15 cellular contexts compared by ENCODE assay signal in genomic region chr3:79255696-79256095, GRCh38.
"Had no signal": no experiment of that assay in that cellular context is flagged by ENCODE, and none has a peak within 500 bp of the region (broad histone marks: within the 10 kb centered on the region; RNA-seq: fewer than 3 reads in every experiment).

No MANE protein-coding gene starts in this region.

- H3K27me3 ChIP-seq: left lung, pancreas, thyroid gland had no signal

- H3K27ac ChIP-seq: left lung, pancreas, thyroid gland had no signal

- DNase-seq: activated CD4-positive, alpha-beta T cell treated with anti-CD3 and anti-CD28 coated beads, Interleukin-2, amount 10 ng/mL, durations not matched to agents 24 days and 14 days; activated CD4-positive, CD25-positive, alpha-beta regulatory T cell; activated CD8-positive, alpha-beta memory T cell treated with anti-CD3 and anti-CD28 coated beads, Interleukin-2, amount 50 U/mL, for 4 hours; activated CD8-positive, alpha-beta T cell treated with anti-CD3 and anti-CD28 coated beads, Interleukin-2, amount 10 ng/mL, durations not matched to agents 7 days and 5 days; activated gamma-delta T cell; activated T-cell treated with anti-CD3 and anti-CD28 coated beads, Interleukin-2, amount 50 U/mL, for 72 hours; amniotic stem cell; hypothalamus; kidney; left lung; naive thymus-derived CD4-positive, alpha-beta T cell; pancreas; thyroid gland had no signal

- H3K4me3 ChIP-seq: left lung, pancreas, thyroid gland had no signal

- FAIRE-seq: endometrium, kidney, pancreas, urothelium cell line had no signal
